18 cellular contexts compared by ENCODE assay signal in genomic region chr3:158217992-158218391, GRCh38.
DNase-seq lines count a peak whose midpoint lies in the region; FAIRE-seq and TF ChIP-seq lines count a peak whose summit lies in the region.
"Had no signal": no experiment of that assay in that cellular context is flagged by ENCODE, and none has a peak within 500 bp of the region (broad histone marks: within the 10 kb centered on the region; RNA-seq: fewer than 3 reads in every experiment).

No MANE protein-coding gene starts in this region.

- H3K36me3 ChIP-seq in WERI-Rb-1 (no peaks in the 10 kb centered on the region), neural progenitor cell (no peaks in the 10 kb centered on the region)

- no peaks in the 10 kb centered on the region for H3K36me3 Mint-ChIP-seq in neural progenitor cell

- no peaks in the 10 kb centered on the region for H3K27me3 ChIP-seq in WERI-Rb-1 (ENCODE audit: insufficient read depth, low read depth, severe bottlenecking)
- H3K27me3 ChIP-seq in neural progenitor cell: peaks cover 13% of the 10 kb centered on the region
- H3K27me3 ChIP-seq: BLaER1 treated with 17β-estradiol and CSF1 and Interleukin-3, amounts not matched to agents 10 nM and 100 nM had no signal

- H3F3A ChIP-seq in neural progenitor cell (ENCODE audit: low read depth): no peaks in the 10 kb centered on the region

- no peak overlapping the region for H3K9ac ChIP-seq in neural progenitor cell
- H3K9ac ChIP-seq: BLaER1 treated with 17β-estradiol and CSF1 and Interleukin-3, amounts not matched to agents 10 nM and 100 nM had no signal

- TF ChIP-seq CTCF in D721Med (IDR thresholded peaks at IDR 0.05; ENCODE audit: insufficient read depth, missing control alignments): no peak
- no peak for TF ChIP-seq CTCF in WERI-Rb-1 (IDR thresholded peaks at IDR 0.05; ENCODE audit: low read depth, low read length)
- TF ChIP-seq CTCF in neural progenitor cell (IDR thresholded peaks at IDR 0.05): no peak

- DNase-seq in D721Med (ENCODE audit: insufficient read length, low spot score) (no peak), NCI-H524 treated with DMSO at 0.1 percent for 48 hours (lab: John Stamatoyannopoulos, UW) (peak; percentile 97), WERI-Rb-1 (peak; percentile 38), neural progenitor cell (ENCODE audit: low spot score) (peak; percentile 33), NCI-H2107 (lab: John Stamatoyannopoulos, UW) (no peak), NCI-H2227 treated with DMSO at 0.1 percent for 48 hours (lab: John Stamatoyannopoulos, UW) (no peak)
- DNase-seq in effector CD4-positive, alpha-beta T cell: no peak
- DNase-seq: 8988T; CD4-positive, CD25-positive, alpha-beta regulatory T cell; DMS79; EL had no signal

- H3K4me2 ChIP-seq in neural progenitor cell: no peak overlapping the region
- H3K4me2 ChIP-seq: BLaER1 treated with 17β-estradiol and CSF1 and Interleukin-3, amounts not matched to agents 10 nM and 100 nM had no signal

- H3K4me3 ChIP-seq in WERI-Rb-1 (ENCODE audit: low read depth, low read length): no peak overlapping the region
- no peak overlapping the region for H3K4me3 ChIP-seq in neural progenitor cell
- H3K4me3 ChIP-seq: BLaER1 treated with 17β-estradiol and CSF1 and Interleukin-3, amounts not matched to agents 10 nM and 100 nM; K562 had no signal

- no peak overlapping the region for H3K27ac Mint-ChIP-seq in neural progenitor cell

- peaks cover 10% of the 10 kb centered on the region for H3K4me1 ChIP-seq in neural progenitor cell

- peak; percentile 98 for FAIRE-seq in D721Med (lab: Jason Lieb, UNC)
- FAIRE-seq: G401.6, GM12892, GM19239, HepG2, HTR-8/SVneo, K562 had no signal

- no peak overlapping the region for H2AFZ ChIP-seq in neural progenitor cell (replicated peaks)

- H3K4me1 Mint-ChIP-seq in neural progenitor cell: peaks cover 5% of the 10 kb centered on the region

- H3K9me3 ChIP-seq in WERI-Rb-1 (ENCODE audit: severe bottlenecking) (no peaks in the 10 kb centered on the region), neural progenitor cell (ENCODE audit: low read depth) (no peaks in the 10 kb centered on the region)
- H3K9me3 ChIP-seq: BLaER1 treated with 17β-estradiol and CSF1 and Interleukin-3, amounts not matched to agents 10 nM and 100 nM had no signal

- H4K20me1 ChIP-seq in neural progenitor cell (ENCODE audit: low read depth): peaks cover 6% of the 10 kb centered on the region
- H4K20me1 ChIP-seq: BLaER1 treated with 17β-estradiol and CSF1 and Interleukin-3, amounts not matched to agents 10 nM and 100 nM had no signal

- no peaks in the 10 kb centered on the region for H3K27me3 Mint-ChIP-seq in neural progenitor cell (ENCODE audit: insufficient read depth, low read depth)
- H3K27me3 Mint-ChIP-seq: CD4-positive, CD25-positive, alpha-beta regulatory T cell had no signal

- H3K4me3 Mint-ChIP-seq in neural progenitor cell: no peak overlapping the region
- H3K4me3 Mint-ChIP-seq: CD4-positive, CD25-positive, alpha-beta regulatory T cell had no signal

- no peaks in the 10 kb centered on the region for H3K79me2 ChIP-seq in neural progenitor cell (ENCODE audit: low read depth)

- H3K27ac ChIP-seq in WERI-Rb-1 (no peak overlapping the region), neural progenitor cell (no peak overlapping the region)
- H3K27ac ChIP-seq: BLaER1 treated with 17β-estradiol and CSF1 and Interleukin-3, amounts not matched to agents 10 nM and 100 nM had no signal

- H3K9me3 Mint-ChIP-seq in neural progenitor cell: no peaks in the 10 kb centered on the region

Comparison
In these comparisons a context has a peak if more than half of its experiments do, and no peak if none do; other contexts are left out.
1. DNase-seq: peak in NCI-H524 treated with DMSO at 0.1 percent for 48 hours (single experiment), WERI-Rb-1 (single experiment) and neural progenitor cell (single experiment); none in D721Med (single experiment), effector CD4-positive, alpha-beta T cell (single experiment), NCI-H2107 (single experiment) and NCI-H2227 treated with DMSO at 0.1 percent for 48 hours (single experiment).